In genomic region chr4:52715255-52715897, GRCh38 we compare ENCODE assay signal across 12 cellular contexts. TPM values are rescaled to one million over a fixed set of nuclear protein-coding genes. Genes with fewer than 3 reads are reported as not detected.
A peak's percentile ranks its signal among the peaks of the same experiment; 100 is the strongest.
DNase-seq lines count a peak whose midpoint lies in the region; ATAC-seq and TF ChIP-seq lines count a peak whose summit lies in the region.
"Had no signal": no experiment of that assay in that cellular context is flagged by ENCODE, and none has a peak within 500 bp of the region (broad histone marks: within the 10 kb centered on the region; RNA-seq: fewer than 3 reads in every experiment).

No MANE protein-coding gene starts in this region.

- CTCF ChIA-PET in activated CD8-positive, alpha-beta memory T cell treated with anti-CD3 and anti-CD28 coated beads, Interleukin-2, amount 10 ng/mL, durations not matched to agents 7 days and 5 days (lab: Charles Lee) = no interaction called here

- peaks cover 55% of the 10 kb centered on the region for H3K4me1 Mint-ChIP-seq in activated CD8-positive, alpha-beta memory T cell treated with anti-CD3 and anti-CD28 coated beads, Interleukin-2, amount 10 ng/mL, durations not matched to agents 7 days and 5 days
- peaks cover 25% of the 10 kb centered on the region for H3K4me1 Mint-ChIP-seq in activated T-helper 17 cell treated with anti-CD3 and anti-CD28 coated beads, Interleukin-2, amount 50 U/mL, for 72 hours
- H3K4me1 Mint-ChIP-seq in neural crest cell = peaks cover 29% of the 10 kb centered on the region

- peaks cover 64% of the 10 kb centered on the region for H3K36me3 ChIP-seq in HUES6 (ENCODE audit: control insufficient read depth, insufficient read depth, low read length)
- H3K36me3 ChIP-seq: ovary had no signal

- H3K4me1 ChIP-seq in HUES6 (ENCODE audit: control insufficient read depth, insufficient read depth, low read length) = peaks cover 29% of the 10 kb centered on the region

- H3K27ac ChIP-seq in HUES6 (ENCODE audit: low read depth, low read length) = peak overlapping the region; percentile 45; the same call in 1 of the 2 replicates
- H3K27ac ChIP-seq: ovary had no signal

- no peak for DNase-seq in activated CD8-positive, alpha-beta memory T cell treated with anti-CD3 and anti-CD28 coated beads, Interleukin-2, amount 10 ng/mL, durations not matched to agents 7 days and 5 days
- no peak for DNase-seq in activated CD8-positive, alpha-beta memory T cell treated with anti-CD3 and anti-CD28 coated beads, Interleukin-2, amount 50 U/mL, for 4 hours
- no peak for DNase-seq in neural crest cell (ENCODE audit: low read depth, low spot score)
- DNase-seq in DMS114 treated with DMSO at 0.1 percent for 48 hours (lab: John Stamatoyannopoulos, UW; ENCODE audit: unreplicated experiment) = no peak
- no peak for DNase-seq in 8988T
- DNase-seq in NCI-H1436 (lab: John Stamatoyannopoulos, UW) = no peak
- DNase-seq: KG1, ovary had no signal

- peak overlapping the region; percentile 91 for H3K4me3 Mint-ChIP-seq in activated CD8-positive, alpha-beta memory T cell treated with anti-CD3 and anti-CD28 coated beads, Interleukin-2, amount 10 ng/mL, durations not matched to agents 7 days and 5 days
- peak overlapping the region; percentile 90 for H3K4me3 Mint-ChIP-seq in activated T-helper 17 cell treated with anti-CD3 and anti-CD28 coated beads, Interleukin-2, amount 50 U/mL, for 72 hours
- H3K4me3 Mint-ChIP-seq in neural crest cell = peak overlapping the region; percentile 97

- no peaks in the 10 kb centered on the region for H3K27me3 ChIP-seq in HUES6 (ENCODE audit: control insufficient read depth, insufficient read depth, low read length)
- H3K27me3 ChIP-seq: ovary had no signal

- peak overlapping the region; percentile 22 for H3K9ac ChIP-seq in HUES6 (ENCODE audit: low read length)

- peaks cover 49% of the 10 kb centered on the region for H3K36me3 Mint-ChIP-seq in activated CD8-positive, alpha-beta memory T cell treated with anti-CD3 and anti-CD28 coated beads, Interleukin-2, amount 10 ng/mL, durations not matched to agents 7 days and 5 days
- H3K36me3 Mint-ChIP-seq in activated T-helper 17 cell treated with anti-CD3 and anti-CD28 coated beads, Interleukin-2, amount 50 U/mL, for 72 hours (ENCODE audit: low read depth) = peaks cover 76% of the 10 kb centered on the region
- peaks cover 28% of the 10 kb centered on the region for H3K36me3 Mint-ChIP-seq in neural crest cell (ENCODE audit: low read depth)

- no peaks in the 10 kb centered on the region for H3K9me3 Mint-ChIP-seq in activated CD8-positive, alpha-beta memory T cell treated with anti-CD3 and anti-CD28 coated beads, Interleukin-2, amount 10 ng/mL, durations not matched to agents 7 days and 5 days (ENCODE audit: low read depth)
- no peaks in the 10 kb centered on the region for H3K9me3 Mint-ChIP-seq in activated T-helper 17 cell treated with anti-CD3 and anti-CD28 coated beads, Interleukin-2, amount 50 U/mL, for 72 hours
- H3K9me3 Mint-ChIP-seq in neural crest cell = no peaks in the 10 kb centered on the region
- H3K9me3 Mint-ChIP-seq: activated naive CD4-positive, alpha-beta T cell treated with anti-CD3 and anti-CD28 coated beads, Interleukin-2, amount 50 U/mL, for 72 hours had no signal

- peak overlapping the region; percentile 87; the same call in 1 of the 2 replicates for H3K4me3 ChIP-seq in HUES6 (ENCODE audit: low read depth, low read length)
- H3K4me3 ChIP-seq: ovary had no signal

- H3K27ac Mint-ChIP-seq in activated CD8-positive, alpha-beta memory T cell treated with anti-CD3 and anti-CD28 coated beads, Interleukin-2, amount 10 ng/mL, durations not matched to agents 7 days and 5 days = peak overlapping the region; percentile 97
- peak overlapping the region; percentile 94 for H3K27ac Mint-ChIP-seq in activated T-helper 17 cell treated with anti-CD3 and anti-CD28 coated beads, Interleukin-2, amount 50 U/mL, for 72 hours
- peak overlapping the region; percentile 72 for H3K27ac Mint-ChIP-seq in neural crest cell (ENCODE audit: unreplicated experiment)

- no peak for ATAC-seq in activated CD8-positive, alpha-beta memory T cell treated with anti-CD3 and anti-CD28 coated beads, Interleukin-2, amount 10 ng/mL, durations not matched to agents 7 days and 5 days
- ATAC-seq in activated T-helper 17 cell treated with anti-CD3 and anti-CD28 coated beads, Interleukin-2, amount 50 U/mL, for 72 hours (replicated peaks) = no peak
- ATAC-seq: activated naive CD4-positive, alpha-beta T cell treated with anti-CD3 and anti-CD28 coated beads, Interleukin-2, amount 50 U/mL, for 72 hours had no signal

- no peak for TF ChIP-seq CTCF in neural crest cell (conservative IDR thresholded peaks at IDR 0.05)

- H3K9me3 ChIP-seq in HUES6 (ENCODE audit: control insufficient read depth, insufficient read depth, low read depth, low read length) = no peaks in the 10 kb centered on the region
- H3K9me3 ChIP-seq: ovary had no signal

- no peaks in the 10 kb centered on the region for H3K27me3 Mint-ChIP-seq in activated CD8-positive, alpha-beta memory T cell treated with anti-CD3 and anti-CD28 coated beads, Interleukin-2, amount 10 ng/mL, durations not matched to agents 7 days and 5 days
- no peaks in the 10 kb centered on the region for H3K27me3 Mint-ChIP-seq in activated T-helper 17 cell treated with anti-CD3 and anti-CD28 coated beads, Interleukin-2, amount 50 U/mL, for 72 hours
- H3K27me3 Mint-ChIP-seq in neural crest cell (ENCODE audit: low read depth) = peaks cover 11% of the 10 kb centered on the region

RNA-seq across cellular contexts. Expression of gene ERVMER34-1, which starts 35.8 kb away (rescaled TPM):
- not detected for total RNA-seq in activated CD8-positive, alpha-beta memory T cell treated with anti-CD3 and anti-CD28 coated beads, Interleukin-2, amount 10 ng/mL, durations not matched to agents 7 days and 5 days
- total RNA-seq in activated T-helper 17 cell treated with anti-CD3 and anti-CD28 coated beads, Interleukin-2, amount 50 U/mL, for 72 hours = under 1 TPM; 0.09 to 0.19 TPM
- 3.2 and 3.3 TPM in 2 replicates for total RNA-seq in neural crest cell
- total RNA-seq: H4 had no signal

RNA-seq across cellular contexts. Expression of gene USP46, which starts 56.3 kb away (rescaled TPM):
- 10 to 100 TPM in 1 of 2 experiments, 1 to 10 TPM in 1; 7.7 to 12.9 TPM for total RNA-seq in activated CD8-positive, alpha-beta memory T cell treated with anti-CD3 and anti-CD28 coated beads, Interleukin-2, amount 10 ng/mL, durations not matched to agents 7 days and 5 days
- 10 to 100 TPM in 1 of 2 donors, 1 to 10 TPM in 1; 8.6 to 10.1 TPM for total RNA-seq in activated T-helper 17 cell treated with anti-CD3 and anti-CD28 coated beads, Interleukin-2, amount 50 U/mL, for 72 hours
- total RNA-seq in neural crest cell = 34.0 and 41.1 TPM in 2 replicates
